18 cellular contexts compared by ENCODE assay signal in genomic region chr17:79519152-79519523, GRCh38.
DNase-seq lines count a peak whose midpoint lies in the region; ATAC-seq and TF ChIP-seq lines count a peak whose summit lies in the region.
"Had no signal": no experiment of that assay in that cellular context is flagged by ENCODE, and none has a peak within 500 bp of the region (broad histone marks: within the 10 kb centered on the region; RNA-seq: fewer than 3 reads in every experiment).

No MANE protein-coding gene starts in this region.

- no peak overlapping the region for H4K91ac ChIP-seq in neuronal stem cell (ENCODE audit: low read depth, low read length, poor library complexity)

- no peak for DNase-seq in neuronal stem cell (ENCODE audit: low spot score)
- DNase-seq in progenitor cell of endocrine pancreas (ENCODE audit: low spot score, unreplicated experiment), result no peak
- no peak for DNase-seq in D341Med (ENCODE audit: low spot score)
- DNase-seq in HAP-1 (ENCODE audit: low spot score in 2 of 2), result no peak
- DNase-seq: 8988T; ACHN; BE2C; CD4-positive, alpha-beta memory T cell; CD4-positive, CD25-positive, alpha-beta regulatory T cell; CD8-positive, alpha-beta memory T cell; COR-L47; DMS79 treated with DMSO at 0.1 percent for 48 hours; GF-D8 had no signal

- H3K27ac Mint-ChIP-seq in progenitor cell of endocrine pancreas, result no peak overlapping the region
- H3K27ac Mint-ChIP-seq: CD14-positive monocyte; CD4-positive, alpha-beta memory T cell; CD4-positive, CD25-positive, alpha-beta regulatory T cell; CD8-positive, alpha-beta memory T cell had no signal

- H3K4me3 Mint-ChIP-seq in progenitor cell of endocrine pancreas (ENCODE audit: low read depth), result no peak overlapping the region
- H3K4me3 Mint-ChIP-seq: CD14-positive monocyte; CD4-positive, alpha-beta memory T cell; CD4-positive, CD25-positive, alpha-beta regulatory T cell had no signal

- no peak overlapping the region for H2BK120ac ChIP-seq in neuronal stem cell (ENCODE audit: low read depth, low read length)

- H3K4me1 Mint-ChIP-seq in progenitor cell of endocrine pancreas (ENCODE audit: low read depth), result peaks cover 25% of the 10 kb centered on the region
- H3K4me1 Mint-ChIP-seq: CD14-positive monocyte; CD4-positive, alpha-beta memory T cell; CD4-positive, CD25-positive, alpha-beta regulatory T cell had no signal

- H3K27ac ChIP-seq in BLaER1 (no peak overlapping the region), angular gyrus (ENCODE audit: low read depth, low read length) (peak overlapping the region; percentile 76), neuronal stem cell (replicated peaks; ENCODE audit: low read length) (no peak overlapping the region)
- H3K27ac ChIP-seq in BLaER1 treated with 17β-estradiol and CSF1 and Interleukin-3, amounts not matched to agents 10 nM and 100 nM, result no peak overlapping the region

- no peak for TF ChIP-seq CTCF in progenitor cell of endocrine pancreas (IDR thresholded peaks at IDR 0.05; ENCODE audit: unreplicated experiment)

- H2AFZ ChIP-seq in neuronal stem cell (ENCODE audit: low read length), result no peak overlapping the region

- H3K27me3 Mint-ChIP-seq in progenitor cell of endocrine pancreas, result peaks cover 39% of the 10 kb centered on the region

- no peak for ATAC-seq in HG02970 (IDR thresholded peaks at IDR 0.05; ENCODE audit: low FRiP score, unreplicated experiment)

- H2AK5ac ChIP-seq in neuronal stem cell (ENCODE audit: low read depth, low read length), result peak overlapping the region; percentile 42

- peak overlapping the region; percentile 7 for H3K18ac ChIP-seq in neuronal stem cell (ENCODE audit: low read length)

- no peak overlapping the region for H3K23ac ChIP-seq in neuronal stem cell (ENCODE audit: low read depth, low read length, poor library complexity)

- no peaks in the 10 kb centered on the region for H3K36me3 Mint-ChIP-seq in progenitor cell of endocrine pancreas (ENCODE audit: insufficient read depth)
- H3K36me3 Mint-ChIP-seq: CD14-positive monocyte; CD4-positive, alpha-beta memory T cell; CD4-positive, CD25-positive, alpha-beta regulatory T cell; CD8-positive, alpha-beta memory T cell had no signal

- H3K27me3 ChIP-seq in BLaER1 (peaks cover 16% of the 10 kb centered on the region), neuronal stem cell (ENCODE audit: control insufficient read depth in 3 of 3, insufficient read depth in 3 of 3, low read depth in 1 of 3, low read length in 3 of 3) (peaks cover 0 to 47% (median 3%) of the 10 kb centered on the region in 3 experiments), HAP-1 (ENCODE audit: low read depth) (peaks cover 56% of the 10 kb centered on the region)
- peaks cover 0 to 22% (median 10%) of the 10 kb centered on the region in 11 experiments; a peak in 8 of 22 replicates for H3K27me3 ChIP-seq in BLaER1 treated with 17β-estradiol and CSF1 and Interleukin-3, amounts not matched to agents 10 nM and 100 nM

- H2BK15ac ChIP-seq in neuronal stem cell (ENCODE audit: low read length), result no peak overlapping the region

- no peaks in the 10 kb centered on the region for H3K9me3 ChIP-seq in BLaER1
- H3K9me3 ChIP-seq in BLaER1 treated with 17β-estradiol and CSF1 and Interleukin-3, amounts not matched to agents 10 nM and 100 nM (replicated peaks in 1 of 11), result no peaks in the 10 kb centered on the region; a peak in 1 of 22 replicates
- H3K9me3 ChIP-seq in neuronal stem cell (replicated peaks in 1 of 2; ENCODE audit: control insufficient read depth in 2 of 2, insufficient read depth in 1 of 2, low read depth in 1 of 2, low read length in 2 of 2), result no peaks in the 10 kb centered on the region
- no peaks in the 10 kb centered on the region for H3K9me3 ChIP-seq in HAP-1
- H3K9me3 ChIP-seq: BE2C had no signal

- no CpG with 5 or more reads among the region's 8 CpGs for WGBS in neuronal stem cell (ENCODE audit: extremely low coverage in 2 of 2, insufficient read length in 2 of 2, insufficient replicate concordance in 1 of 2), 2 donors

- no peak overlapping the region for H2BK5ac ChIP-seq in neuronal stem cell (ENCODE audit: low read length)

- no peaks in the 10 kb centered on the region for H3K79me1 ChIP-seq in neuronal stem cell (ENCODE audit: low read depth, low read length)

- H3K36me3 ChIP-seq in BLaER1, result no peaks in the 10 kb centered on the region
- H3K36me3 ChIP-seq in BLaER1 treated with 17β-estradiol and CSF1 and Interleukin-3, amounts not matched to agents 10 nM and 100 nM, result no peaks in the 10 kb centered on the region
- no peaks in the 10 kb centered on the region for H3K36me3 ChIP-seq in neuronal stem cell (replicated peaks in 1 of 2; ENCODE audit: control insufficient read depth in 2 of 2, insufficient read depth in 2 of 2, low read length in 2 of 2)
- no peaks in the 10 kb centered on the region for H3K36me3 ChIP-seq in HAP-1 (replicated peaks)
- H3K36me3 ChIP-seq: BE2C had no signal

- no peak overlapping the region for H3K4ac ChIP-seq in neuronal stem cell (ENCODE audit: low read length)

- peaks cover 48% of the 10 kb centered on the region for H3K4me1 ChIP-seq in BLaER1
- H3K4me1 ChIP-seq in BLaER1 treated with 17β-estradiol and CSF1 and Interleukin-3, amounts not matched to agents 10 nM and 100 nM, result peaks cover 11 to 48% (median 42%) of the 10 kb centered on the region in 10 experiments
- peaks cover 0 to 15% of the 10 kb centered on the region in 2 donors for H3K4me1 ChIP-seq in neuronal stem cell (ENCODE audit: control insufficient read depth in 2 of 2, insufficient read depth in 1 of 2, low read depth in 1 of 2, low read length in 2 of 2)
- H3K4me1 ChIP-seq in HAP-1, result no peaks in the 10 kb centered on the region
- H3K4me1 ChIP-seq: BE2C had no signal

- H4K8ac ChIP-seq in neuronal stem cell (ENCODE audit: low read depth, low read length), result no peak overlapping the region

- H2BK12ac ChIP-seq in neuronal stem cell (ENCODE audit: low read length), result no peak overlapping the region

- peak overlapping the region; percentile 76 for H3K4me2 ChIP-seq in BLaER1
- H3K4me2 ChIP-seq in BLaER1 treated with 17β-estradiol and CSF1 and Interleukin-3, amounts not matched to agents 10 nM and 100 nM, result peak overlapping the region; percentile 36 to 89 (median 77); a peak in 21 of 22 replicates
- no peak overlapping the region for H3K4me2 ChIP-seq in neuronal stem cell (ENCODE audit: insufficient read depth, low read length, poor library complexity, severe bottlenecking)

- in situ Hi-C loops in HAP-1 (cut with MboI; ENCODE audit: low sequenced_read_pairs), result no loop called here

- no peaks in the 10 kb centered on the region for H4K20me1 ChIP-seq in BLaER1
- H4K20me1 ChIP-seq in BLaER1 treated with 17β-estradiol and CSF1 and Interleukin-3, amounts not matched to agents 10 nM and 100 nM, result peaks cover 0 to 22% (median 0%) of the 10 kb centered on the region in 11 experiments; a peak in 3 of 22 replicates

- H3K9ac ChIP-seq in BLaER1 (peak overlapping the region; percentile 28; the same call in 1 of the 2 replicates), neuronal stem cell (ENCODE audit: low read depth, low read length, poor library complexity) (no peak overlapping the region)
- peak overlapping the region in 2 of 11 experiments; percentile 24 to 35; a peak in 1 of 22 replicates for H3K9ac ChIP-seq in BLaER1 treated with 17β-estradiol and CSF1 and Interleukin-3, amounts not matched to agents 10 nM and 100 nM

- no peak overlapping the region for H3K14ac ChIP-seq in neuronal stem cell (ENCODE audit: low read length)

- H3K9me3 Mint-ChIP-seq in progenitor cell of endocrine pancreas (ENCODE audit: low read depth), result no peaks in the 10 kb centered on the region
- H3K9me3 Mint-ChIP-seq: CD4-positive, alpha-beta memory T cell; CD4-positive, CD25-positive, alpha-beta regulatory T cell; CD8-positive, alpha-beta memory T cell had no signal

- H3K4me3 ChIP-seq in BLaER1 (no peak overlapping the region), neuronal stem cell (ENCODE audit: low read length in 2 of 2) (no peak overlapping the region), HAP-1 (no peak overlapping the region)
- no peak overlapping the region for H3K4me3 ChIP-seq in BLaER1 treated with 17β-estradiol and CSF1 and Interleukin-3, amounts not matched to agents 10 nM and 100 nM
